Comparison of ENCODE assay signal across 17 cellular contexts in the genomic region with DNA sequence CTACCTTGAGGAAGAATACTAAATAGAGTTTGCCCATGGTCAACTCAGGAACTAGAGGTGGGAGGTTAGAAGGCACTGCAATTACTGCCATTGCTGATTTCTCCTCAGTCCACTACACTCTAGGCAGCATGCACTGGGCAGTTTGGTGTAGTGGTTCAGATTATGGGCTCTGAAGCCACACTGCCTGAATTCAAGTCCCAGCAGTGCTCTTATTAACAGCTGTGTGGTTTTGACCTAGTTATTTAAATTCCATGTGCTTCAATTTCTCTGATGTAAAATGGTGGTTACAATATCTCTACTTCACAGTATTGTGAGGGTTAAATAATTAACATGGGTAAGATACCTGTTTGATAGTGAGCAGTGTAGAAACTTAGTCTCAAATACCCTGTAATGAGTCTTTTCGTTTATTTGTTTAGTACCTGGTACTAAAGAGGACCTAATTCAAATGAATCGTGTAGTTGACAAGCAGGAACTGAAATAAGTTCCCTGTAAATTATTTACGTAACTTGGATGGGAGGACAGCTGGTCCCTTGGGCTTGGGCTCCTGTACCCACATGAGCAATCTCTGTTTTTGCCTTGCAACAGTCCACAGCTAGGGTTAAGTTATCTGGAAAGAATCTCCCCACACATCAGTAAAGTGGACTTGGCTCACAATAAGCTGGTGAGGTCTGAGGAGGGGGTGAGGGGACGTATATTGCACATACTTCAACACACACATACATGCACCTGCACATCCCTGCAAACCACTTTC. TPM values are rescaled to one million over a fixed set of nuclear protein-coding genes. Genes with fewer than 3 reads are reported as not detected.
DNase-seq lines count a peak whose midpoint lies in the region; ATAC-seq, FAIRE-seq and TF ChIP-seq lines count a peak whose summit lies in the region.
"Had no signal": no experiment of that assay in that cellular context is flagged by ENCODE, and none has a peak within 500 bp of the region (broad histone marks: within the 10 kb centered on the region; RNA-seq: fewer than 3 reads in every experiment).

No MANE protein-coding gene starts in this region.

- TF ChIP-seq EP300 in A549 (IDR thresholded peaks at IDR 0.05) (no peak), GM12878 (IDR thresholded peaks at IDR 0.05; ENCODE audit: borderline replicate concordance in 1 of 2, control insufficient read depth in 1 of 2, low read depth in 2 of 2, low read length in 2 of 2) (peak in 1 of 2 experiments; percentile 29; a peak in 1 of 4 replicates)

- TF ChIP-seq POLR2A in A549 (IDR thresholded peaks at IDR 0.05; ENCODE audit: low read length), result no peak
- no peak for TF ChIP-seq POLR2A in GM12878 (IDR thresholded peaks at IDR 0.05; ENCODE audit: low read depth, low read length)

- SMC1A ChIA-PET in GM12878 (lab: Charles Lee; ENCODE audit: uncharacterized antibody, unreplicated experiment), result interaction anchor here (0.6 to 1.4 kb wide), 6 partner anchors 11 to 188 kb away, joined by 3 to 4 read pairs (median 3); no protein-coding TSS in a partner anchor

- 0 out of 6 replicates have a peak overlapping the region, but pooled peaks have one; percentile 39 to 67 for H3K27ac ChIP-seq in A549
- no peak overlapping the region for H3K27ac ChIP-seq in GM12878 (ENCODE audit: control insufficient read depth, insufficient read depth)
- H3K27ac ChIP-seq: KMS-11, upper lobe of left lung had no signal

- no peak for FAIRE-seq in A549 (lab: Jason Lieb, UNC)
- FAIRE-seq in GM12878 (lab: Jason Lieb, UNC), result no peak
- FAIRE-seq: A204.1 had no signal

- H3K9me3 ChIP-seq in A549, result no peaks in the 10 kb centered on the region
- H3K9me3 ChIP-seq in GM12878 (replicated peaks; ENCODE audit: control insufficient read depth, insufficient read depth, low read length), result no peaks in the 10 kb centered on the region
- H3K9me3 ChIP-seq: upper lobe of left lung had no signal

- POLR2A ChIA-PET in A549 (lab: Yijun Ruan, JAX), result no interaction called here
- POLR2A ChIA-PET in GM12878 (lab: Charles Lee), result no interaction called here

- BruUV-seq in GM12878 (replicated peaks; lab: Mats Ljungman, UMichigan), result no TSS peak

- no peaks in the 10 kb centered on the region for H4K20me1 ChIP-seq in GM12878 (ENCODE audit: control insufficient read depth, insufficient read depth)

- in situ Hi-C loops in GM12878 (cut with MboI), result no loop called here

- peaks cover 0 to 5% of the 10 kb centered on the region in 2 experiments; a peak in 1 of 4 replicates for H3K27me3 ChIP-seq in GM12878 (replicated peaks in 1 of 2; ENCODE audit: control insufficient read depth in 2 of 2, insufficient read depth in 2 of 2, low read length in 1 of 2)
- H3K27me3 ChIP-seq: upper lobe of left lung had no signal

- no peak overlapping the region for H3K4me3 ChIP-seq in A549
- no peak overlapping the region for H3K4me3 ChIP-seq in GM12878
- H3K4me3 ChIP-seq: upper lobe of left lung had no signal

- H2AFZ ChIP-seq in GM12878 (ENCODE audit: control insufficient read depth, low read depth, low read length), result no peak overlapping the region

- peaks cover 42% of the 10 kb centered on the region for H3K4me1 ChIP-seq in A549
- no peaks in the 10 kb centered on the region for H3K4me1 ChIP-seq in GM12878 (ENCODE audit: control insufficient read depth, insufficient read depth, low read length)

- WGBS in A549 (ENCODE audit: missing lambda C conversion rate), result 30% methylated on average over 4 of the region's 4 CpGs
- 1% methylated on average over 4 of the region's 4 CpGs for WGBS in GM12878 (ENCODE audit: insufficient coverage, insufficient replicate concordance, low lambda C conversion rate, missing lambda C conversion rate)

- no peak overlapping the region for H3K4me2 ChIP-seq in A549
- H3K4me2 ChIP-seq in GM12878 (ENCODE audit: control insufficient read depth, insufficient read depth), result no peak overlapping the region
- H3K4me2 ChIP-seq: KMS-11 had no signal

- intact Hi-C loops in GM12878 (cut with micrococcal nuclease; ENCODE audit: unreplicated experiment), result loop anchor here (2.0 kb wide), 1 partner anchor 41 kb away; no protein-coding TSS in a partner anchor

- CTCF ChIA-PET in A549 (lab: Yijun Ruan, JAX) (interaction anchor here (0.5 to 1.6 kb wide), 3 partner anchors 22 to 639 kb away, joined by 3 to 7 read pairs (median 4); no protein-coding TSS in a partner anchor), GM12878 (lab: Yijun Ruan, JAX) (interaction anchor here (0.6 to 3.6 kb wide), 6 partner anchors 10 to 179 kb away, joined by 3 to 25 read pairs (median 4); no protein-coding TSS in a partner anchor)

- RAD21 ChIA-PET in GM12878 (lab: Charles Lee; ENCODE audit: unreplicated experiment), result interaction anchor here (0.6 to 2.1 kb wide), 7 partner anchors 10 to 188 kb away, joined by 3 to 11 read pairs (median 4); no protein-coding TSS in a partner anchor

- no peaks in the 10 kb centered on the region for H3K36me3 ChIP-seq in GM12878 (ENCODE audit: control insufficient read depth in 2 of 2, insufficient read depth in 2 of 2, low read length in 1 of 2)
- H3K36me3 ChIP-seq: upper lobe of left lung had no signal

- TF ChIP-seq RAD21 in A549 (conservative IDR thresholded peaks at IDR 0.05 in 1 of 2, IDR thresholded peaks at IDR 0.05 in 1 of 2), result no peak
- no peak for TF ChIP-seq RAD21 in GM12878 (IDR thresholded peaks at IDR 0.05; ENCODE audit: insufficient read depth, low read depth, low read length)

- no peaks in the 10 kb centered on the region for H3K79me2 ChIP-seq in GM12878 (ENCODE audit: control insufficient read depth, insufficient read depth, low read length)

- DNase-seq in A549 (ENCODE audit: low read depth in 1 of 2, low spot score in 1 of 2) (no peak), GM12878 (ENCODE audit: low read depth, low spot score) (no peak), NCI-H1105 treated with DMSO at 0.1 percent for 48 hours (lab: John Stamatoyannopoulos, UW) (no peak), AML-193 (lab: John Stamatoyannopoulos, UW) (no peak), NCI-H774 (lab: John Stamatoyannopoulos, UW) (no peak)
- DNase-seq in stimulated activated naive CD8-positive, alpha-beta T cell treated with anti-CD3 and anti-CD28 coated beads, Interleukin-15, Interleukin-2, amounts not matched to agents 100 U/mL and 50 U/mL, for 24 hours, result no peak
- DNase-seq: activated CD4-positive, CD25-positive, alpha-beta regulatory T cell; activated naive CD4-positive, alpha-beta T cell treated with anti-CD3 and anti-CD28 coated beads for 36 hours; NCI-H1694 treated with DMSO at 0.1 percent for 48 hours; NCI-H69; stimulated activated CD4-positive, alpha-beta T cell treated with anti-CD3 and anti-CD28 coated beads, Interleukin-1b, Interleukin-23, amount 100 ng/mL, for 48 hours; stimulated activated CD8-positive, alpha-beta memory T cell treated with anti-CD3 and anti-CD28 coated beads, Interleukin-4, amount 100 ng/mL, for 48 hours; upper lobe of left lung had no signal

- TF ChIP-seq CTCF in A549 (IDR thresholded peaks at IDR 0.05) (no peak), GM12878 (IDR thresholded peaks at IDR 0.05 in 2 of 3, conservative IDR thresholded peaks at IDR 0.05 in 1 of 3; ENCODE audit: control insufficient read depth in 2 of 3, extremely low read depth in 1 of 3, insufficient read depth in 1 of 3, low read depth in 3 of 3, low read length in 3 of 3) (no peak)

- ATAC-seq in A549 (no peak), GM19397 (IDR thresholded peaks at IDR 0.05; ENCODE audit: unreplicated experiment) (peak; percentile 54), HG02973 (IDR thresholded peaks at IDR 0.05; ENCODE audit: unreplicated experiment) (peak; percentile 60), GM12878 (peak; percentile 70)
- ATAC-seq in stimulated activated naive CD8-positive, alpha-beta T cell treated with anti-CD3 and anti-CD28 coated beads, Interleukin-15, Interleukin-2, amounts not matched to agents 100 U/mL and 50 U/mL, for 24 hours, result no peak

- no peak overlapping the region for H3K9ac ChIP-seq in GM12878 (ENCODE audit: control insufficient read depth, insufficient read depth, low read length)
- H3K9ac ChIP-seq: KMS-11 had no signal

RNA-seq across cellular contexts. Expression of gene PRR5L, which starts 17.8 kb away (rescaled TPM):
- polyA plus RNA-seq in A549 (2011; rRNA removed) (6.9 and 9.3 TPM in 2 replicates), A549 (2017; fragmentation: RNase III; extraction: RNeasy Plus Mini Kit Qiagen cat#74134 plus additional on column Dnase treatment) (7.8 to 12.1 TPM (median 8.6 TPM) in 3 replicates), GM12878 (2011; rRNA removed) (2.3 and 4.2 TPM in 2 replicates), GM12878 (2014; fragmentation: Illumina TruSeq; extraction: Trizol) (0.60 and 0.93 TPM in 2 replicates), GM12878 (2014; fragmentation: Nextera tagmentation; extraction: Ambion mirVana) (under 1 TPM; 0.11 to 0.24 TPM), GM12878 (2014; rRNA removed) (0.47 and 1.3 TPM in 2 replicates), GM12878 (2016; fragmentation: Nextera tagmentation; extraction: Ambion mirVana) (under 1 TPM in 1 of 2 experiments, not detected in 1; 0.24 TPM)
- polyA plus RNA-seq in A549 (2012; cell fraction: cytosol; rRNA removed), result 5.0 and 5.4 TPM in 2 replicates
- polyA plus RNA-seq in A549 (2012; cell fraction: nucleus; rRNA removed), result 14.6 and 18.2 TPM in 2 replicates
- polyA minus RNA-seq in A549 (2011; rRNA and poly(A)+ RNA removed), result 9.9 and 10.5 TPM in 2 replicates
- 2.9 and 5.1 TPM in 2 replicates for total RNA-seq in GM12878 (2013; cell fraction: nucleolus; rRNA removed)
- total RNA-seq in GM12878 (2014; rRNA removed) (1.3 and 1.7 TPM in 2 replicates), GM12878 (2014; rRNA removed; fragmentation: Illumina TruSeq; extraction: Trizol) (0.67 and 1.1 TPM in 2 replicates), GM12878 (2021) (0.58 and 1.5 TPM in 2 replicates)
- polyA plus RNA-seq in GM12878 (2011; ENCODE audit: low read depth), result 0.35 TPM
- 3.2 and 4.4 TPM in 2 replicates for polyA plus RNA-seq in GM12878 (2011; cell fraction: cytosol; rRNA removed)
- polyA plus RNA-seq in GM12878 (2011; cell fraction: nucleus; rRNA removed), result 7.5 and 10.8 TPM in 2 replicates
- polyA plus RNA-seq in GM12878 (2012), result 0.46 and 0.51 TPM in 2 replicates
- 6.6 and 8.1 TPM in 2 replicates for polyA minus RNA-seq in GM12878 (2011; rRNA and poly(A)+ RNA removed)
- 1.2 and 5.4 TPM in 2 replicates for polyA minus RNA-seq in GM12878 (2011; cell fraction: cytosol; rRNA and poly(A)+ RNA removed)
- polyA minus RNA-seq in GM12878 (2011; cell fraction: nucleus; rRNA and poly(A)+ RNA removed), result 3.6 and 12.3 TPM in 2 replicates

RNA-seq across cellular contexts. Expression of gene COMMD9, which starts 24.7 kb away (rescaled TPM):
- polyA plus RNA-seq in A549 (2011; rRNA removed) (37.3 and 44.3 TPM in 2 replicates), A549 (2017; fragmentation: RNase III; extraction: RNeasy Plus Mini Kit Qiagen cat#74134 plus additional on column Dnase treatment) (33.5 to 36.3 TPM (median 36.0 TPM) in 3 replicates), GM12878 (2011; rRNA removed) (26.8 and 38.6 TPM in 2 replicates), GM12878 (2014; fragmentation: Illumina TruSeq; extraction: Trizol) (41.9 and 55.9 TPM in 2 replicates), GM12878 (2014; fragmentation: Nextera tagmentation; extraction: Ambion mirVana) (100 to 1,000 TPM; 102 to 119 TPM), GM12878 (2014; rRNA removed) (49.8 and 56.4 TPM in 2 replicates), GM12878 (2016; fragmentation: Nextera tagmentation; extraction: Ambion mirVana) (10 to 100 TPM; 77.7 to 78.7 TPM)
- 54.1 and 66.7 TPM in 2 replicates for polyA plus RNA-seq in A549 (2012; cell fraction: cytosol; rRNA removed)
- polyA plus RNA-seq in A549 (2012; cell fraction: nucleus; rRNA removed), result 29.8 and 38.9 TPM in 2 replicates
- polyA minus RNA-seq in A549 (2011; rRNA and poly(A)+ RNA removed), result 35.9 and 52.2 TPM in 2 replicates
- total RNA-seq in GM12878 (2013; cell fraction: nucleolus; rRNA removed), result 11.6 and 13.9 TPM in 2 replicates
- total RNA-seq in GM12878 (2014; rRNA removed) (39.0 and 41.9 TPM in 2 replicates), GM12878 (2014; rRNA removed; fragmentation: Illumina TruSeq; extraction: Trizol) (26.6 and 31.4 TPM in 2 replicates), GM12878 (2021) (47.3 and 47.4 TPM in 2 replicates)
- 9.5 TPM for polyA plus RNA-seq in GM12878 (2011; ENCODE audit: low read depth)
- 32.5 and 52.8 TPM in 2 replicates for polyA plus RNA-seq in GM12878 (2011; cell fraction: cytosol; rRNA removed)
- polyA plus RNA-seq in GM12878 (2011; cell fraction: nucleus; rRNA removed), result 31.8 and 39.6 TPM in 2 replicates
- 22.3 and 27.3 TPM in 2 replicates for polyA plus RNA-seq in GM12878 (2012)
- polyA minus RNA-seq in GM12878 (2011; rRNA and poly(A)+ RNA removed), result 26.9 and 34.7 TPM in 2 replicates
- 7.6 and 12.8 TPM in 2 replicates for polyA minus RNA-seq in GM12878 (2011; cell fraction: cytosol; rRNA and poly(A)+ RNA removed)
- 5.2 and 8.6 TPM in 2 replicates for polyA minus RNA-seq in GM12878 (2011; cell fraction: nucleus; rRNA and poly(A)+ RNA removed)

Comparison
In these comparisons a context has a peak if more than half of its experiments do, and no peak if none do; other contexts are left out.
1. ATAC-seq: peak in GM19397 (single experiment), HG02973 (single experiment) and GM12878 (single experiment); none in A549 (0 of 2) and stimulated activated naive CD8-positive, alpha-beta T cell treated with anti-CD3 and anti-CD28 coated beads, Interleukin-15, Interleukin-2, amounts not matched to agents 100 U/mL and 50 U/mL, for 24 hours (single experiment).